23 cellular contexts compared by ENCODE assay signal in genomic region chr11:68977781-68978625, GRCh38. TPM values are rescaled to one million over a fixed set of nuclear protein-coding genes. Genes with fewer than 3 reads are reported as not detected.
"Had no signal": no experiment of that assay in that cellular context is flagged by ENCODE, and none has a peak within 500 bp of the region (broad histone marks: within the 10 kb centered on the region; RNA-seq: fewer than 3 reads in every experiment).

No MANE protein-coding gene starts in this region.

- ATAC-seq: SK-N-SH treated with all-trans-retinoic acid at 6 μM for 48 hours had no signal

- H3K9me3 Mint-ChIP-seq: activated CD4-positive, alpha-beta T cell treated with anti-CD3 and anti-CD28 coated beads, Interleukin-2, amount 10 ng/mL, durations not matched to agents 7 days and 5 days; activated naive CD4-positive, alpha-beta T cell treated with anti-CD3 and anti-CD28 coated beads, Interleukin-2, amount 10 ng/mL, durations not matched to agents 7 days and 5 days had no signal

- H3K4me1 Mint-ChIP-seq: activated B cell treated with CpG ODN at 0.5 μM for 24 hours, naive B cell had no signal

- H3K36me3 ChIP-seq: adrenal gland, cardiac muscle cell, colonic mucosa, esophagus squamous epithelium had no signal

- H3K27ac Mint-ChIP-seq: activated B cell treated with CpG ODN at 0.5 μM for 24 hours; activated CD4-positive, alpha-beta T cell treated with anti-CD3 and anti-CD28 coated beads, Interleukin-2, amount 10 ng/mL, durations not matched to agents 7 days and 5 days; activated naive CD4-positive, alpha-beta T cell treated with anti-CD3 and anti-CD28 coated beads, Interleukin-2, amount 10 ng/mL, durations not matched to agents 7 days and 5 days; naive B cell had no signal

- H3K9me3 ChIP-seq: adrenal gland, colonic mucosa, esophagus squamous epithelium had no signal

- H3K27ac ChIP-seq: adrenal gland, cardiac muscle cell, colonic mucosa, esophagus squamous epithelium had no signal

- H3K27me3 ChIP-seq: adrenal gland, cardiac muscle cell, colonic mucosa had no signal

- H3K4me1 ChIP-seq: adrenal gland, colonic mucosa had no signal

- H3K4me3 ChIP-seq: adrenal gland, cardiac muscle cell, colonic mucosa, esophagus squamous epithelium, lung had no signal

- H3K4me3 Mint-ChIP-seq: activated B cell treated with CpG ODN at 0.5 μM for 24 hours; activated CD4-positive, alpha-beta T cell treated with anti-CD3 and anti-CD28 coated beads, Interleukin-2, amount 10 ng/mL, durations not matched to agents 7 days and 5 days; activated naive CD4-positive, alpha-beta T cell treated with anti-CD3 and anti-CD28 coated beads, Interleukin-2, amount 10 ng/mL, durations not matched to agents 7 days and 5 days; naive B cell had no signal

- DNase-seq: activated B cell treated with CpG ODN at 0.5 μM for 24 hours; activated CD4-positive, alpha-beta T cell treated with anti-CD3 and anti-CD28 coated beads, Interleukin-2, amount 10 ng/mL, durations not matched to agents 7 days and 5 days; activated naive CD4-positive, alpha-beta T cell treated with anti-CD3 and anti-CD28 coated beads, Interleukin-2, amount 10 ng/mL, durations not matched to agents 7 days and 5 days; colonic mucosa; esophagus squamous epithelium; left cardiac atrium; naive B cell; small intestine; stimulated activated CD4-positive, alpha-beta T cell treated with anti-CD3 and anti-CD28 coated beads, Interleukin-4, amount 100 ng/mL, for 4 hours; stimulated activated CD8-positive, alpha-beta memory T cell treated with anti-CD3 and anti-CD28 coated beads, Interleukin-4, amount 100 ng/mL, for 48 hours; stimulated activated naive CD4-positive, alpha-beta T cell treated with Interleukin-2 at 50 U/mL for 16 hours; substantia nigra; trophoblast cell had no signal

RNA-seq across cellular contexts. Expression of gene MRGPRD, which starts 2.8 kb away (rescaled TPM):
- total RNA-seq: activated B cell treated with CpG ODN at 0.5 μM for 24 hours; activated CD4-positive, alpha-beta T cell treated with anti-CD3 and anti-CD28 coated beads, Interleukin-2, amount 10 ng/mL, durations not matched to agents 7 days and 5 days; activated CD8-positive, alpha-beta memory T cell treated with anti-CD3 and anti-CD28 coated beads for 36 hours; adrenal gland; cardiac muscle cell; colonic mucosa; endothelial cell of umbilical vein; esophagus squamous epithelium; fibroblast of villous mesenchyme; left cardiac atrium; lung; mononuclear cell; Right ventricle myocardium superior; T-helper 1 cell treated with Interleukin-12 subunit alpha and Interleukin-12 subunit beta and Interleukin-4 antibody, amounts not matched to agents 30 ng/mL and 1 ng/mL, for 36 hours had no signal

RNA-seq across cellular contexts. Expression of gene MRGPRF, which starts 35.0 kb away (rescaled TPM):
- total RNA-seq: activated B cell treated with CpG ODN at 0.5 μM for 24 hours; activated CD4-positive, alpha-beta T cell treated with anti-CD3 and anti-CD28 coated beads, Interleukin-2, amount 10 ng/mL, durations not matched to agents 7 days and 5 days; activated CD8-positive, alpha-beta memory T cell treated with anti-CD3 and anti-CD28 coated beads for 36 hours; endothelial cell of umbilical vein; T-helper 1 cell treated with Interleukin-12 subunit alpha and Interleukin-12 subunit beta and Interleukin-4 antibody, amounts not matched to agents 30 ng/mL and 1 ng/mL, for 36 hours had no signal
